In the genomic region with DNA sequence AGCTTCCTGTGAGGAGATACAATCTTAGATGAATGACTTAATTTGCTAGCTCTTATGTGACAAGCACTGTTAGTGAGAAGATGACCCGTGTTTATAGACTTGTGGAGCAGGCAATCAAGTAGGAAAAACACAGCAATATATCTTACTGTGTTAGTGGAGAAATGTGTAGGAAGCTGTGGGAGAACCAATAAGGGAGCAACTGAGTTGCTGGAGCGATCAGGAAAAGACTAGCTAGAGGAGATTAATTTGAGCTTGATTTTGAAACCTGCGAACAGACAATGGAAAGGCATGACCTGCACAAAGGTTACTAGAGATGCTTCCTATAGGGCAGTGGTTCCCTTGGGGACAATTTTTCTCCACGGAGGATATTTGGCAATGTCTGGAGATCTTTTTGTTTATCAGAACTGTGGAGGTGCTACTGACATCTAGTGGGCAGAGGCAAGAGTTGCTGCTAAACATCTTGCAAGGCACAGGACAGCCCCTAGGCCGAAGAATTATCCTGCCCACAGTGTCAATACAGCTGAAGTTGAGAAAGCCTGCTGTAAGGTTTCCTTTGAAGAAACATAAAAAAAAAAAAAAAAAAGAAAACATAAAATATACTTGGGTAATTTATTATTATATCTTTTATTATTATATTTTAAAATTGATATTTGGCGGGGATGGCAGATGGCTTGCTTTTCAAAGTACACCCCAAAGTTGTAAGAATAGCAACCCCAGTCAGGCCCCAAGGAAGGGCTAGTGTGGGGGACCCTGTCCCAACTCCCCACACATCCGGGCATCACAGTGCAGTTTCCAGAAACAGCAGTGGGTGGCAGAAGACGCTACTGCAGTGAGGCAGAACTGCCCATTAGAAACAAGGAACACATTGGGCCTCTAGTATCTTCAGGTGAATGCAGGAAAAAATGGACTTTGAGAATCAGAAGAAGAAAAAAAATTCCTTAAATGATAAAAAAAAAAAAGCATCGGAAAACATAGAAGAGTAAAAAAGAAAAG, we compare ENCODE assay signal across 8 cellular contexts.
DNase-seq lines count a peak whose midpoint lies in the region; ATAC-seq, FAIRE-seq and TF ChIP-seq lines count a peak whose summit lies in the region.

No MANE protein-coding gene starts in this region.

- FAIRE-seq in GM19239 (lab: Jason Lieb, UNC), result peak; percentile 91

- intact Hi-C loops in colonic mucosa (cut with DNase I), result loop anchor here (10.0 kb wide), 1 partner anchor 354 kb away; no protein-coding TSS in a partner anchor

- peak; percentile 5 for DNase-seq in NCI-H2227 (lab: John Stamatoyannopoulos, UW; ENCODE audit: unreplicated experiment)
- DNase-seq in NCI-H2227 treated with DMSO at 0.1 percent for 48 hours (lab: John Stamatoyannopoulos, UW), result no peak
- no peak for DNase-seq in GM19239 (ENCODE audit: insufficient read length, low spot score)
- DNase-seq in NCI-H510A treated with DMSO at 0.1 percent for 48 hours (lab: John Stamatoyannopoulos, UW), result peak; percentile 21
- no peak for DNase-seq in colonic mucosa
- peak; percentile 22 for DNase-seq in myocyte (ENCODE audit: low read depth)
- DNase-seq in germinal center (ENCODE audit: low spot score), result no peak

- peak; percentile 84 for ATAC-seq in HG03097 (IDR thresholded peaks at IDR 0.05; ENCODE audit: low FRiP score, unreplicated experiment)

- TF ChIP-seq CTCF in colonic mucosa (IDR thresholded peaks at IDR 0.05), result peak; percentile 72

- no peak overlapping the region for H3K9ac ChIP-seq in colonic mucosa (ENCODE audit: low read depth in 2 of 2, low read length in 2 of 2)

- H3K4me3 ChIP-seq in colonic mucosa, result no peak overlapping the region

- no peak overlapping the region for H3K27ac ChIP-seq in colonic mucosa

- no peaks in the 10 kb centered on the region for H3K9me3 ChIP-seq in colonic mucosa

- no peaks in the 10 kb centered on the region for H3K36me3 ChIP-seq in colonic mucosa

- no peaks in the 10 kb centered on the region for H3K4me1 ChIP-seq in colonic mucosa

- no peaks in the 10 kb centered on the region for H3K27me3 ChIP-seq in colonic mucosa

Comparison
In these comparisons a context has a peak if more than half of its experiments do, and no peak if none do; other contexts are left out.
1. DNase-seq: peak in NCI-H2227 (single experiment), NCI-H510A treated with DMSO at 0.1 percent for 48 hours (single experiment) and myocyte (single experiment); none in NCI-H2227 treated with DMSO at 0.1 percent for 48 hours (single experiment), GM19239 (single experiment), colonic mucosa (single experiment) and germinal center (single experiment).